In the genomic region with DNA sequence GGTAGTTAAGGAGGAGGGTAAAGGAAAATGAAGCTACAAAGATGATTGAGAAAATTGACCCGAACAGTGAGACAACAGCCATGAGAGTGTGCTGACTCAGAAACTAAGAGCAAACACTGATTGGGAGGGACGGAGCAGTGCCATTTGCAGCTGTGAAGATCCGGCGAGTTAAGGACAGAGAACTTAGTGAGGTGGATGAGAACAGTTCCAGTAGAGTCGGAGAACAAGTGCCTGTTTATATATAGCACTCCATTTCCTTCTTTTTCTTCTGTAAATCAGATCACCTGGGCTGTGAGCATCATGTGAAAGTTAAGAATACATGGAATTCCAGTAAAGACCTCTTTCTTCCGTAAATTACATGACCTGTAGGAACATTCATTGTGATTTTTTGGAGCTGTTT, we compare ENCODE assay signal across 17 cellular contexts.
A peak's percentile ranks its signal among the peaks of the same experiment; 100 is the strongest.
DNase-seq lines count a peak whose midpoint lies in the region; ATAC-seq and TF ChIP-seq lines count a peak whose summit lies in the region.
"Had no signal": no experiment of that assay in that cellular context is flagged by ENCODE, and none has a peak within 500 bp of the region (broad histone marks: within the 10 kb centered on the region; RNA-seq: fewer than 3 reads in every experiment).

No MANE protein-coding gene starts in this region.

- H3K79me2 ChIP-seq in PC-3 (ENCODE audit: low read length) = no peaks in the 10 kb centered on the region

- POLR2A ChIA-PET in PC-3 (lab: Charles Lee; ENCODE audit: unreplicated experiment) = no interaction called here

- intact Hi-C loops in PC-3 (cut with micrococcal nuclease) = no loop called here

- TF ChIP-seq CTCF in PC-3 (conservative IDR thresholded peaks at IDR 0.05; ENCODE audit: low read depth, low read length) (no peak), retinal pigment epithelial cell (conservative IDR thresholded peaks at IDR 0.05; ENCODE audit: low read depth, low read length) (no peak)

- no peak overlapping the region for H3K9ac ChIP-seq in PC-3 (ENCODE audit: low read length)
- H3K9ac ChIP-seq: BLaER1 had no signal

- H3K9me2 ChIP-seq in PC-3 (replicated peaks; ENCODE audit: low read length) = no peaks in the 10 kb centered on the region; the same call in 1 of the 2 replicates

- H3K4me3 ChIP-seq in PC-3 (ENCODE audit: low read length) (no peak overlapping the region), retinal pigment epithelial cell (ENCODE audit: low read length) (no peak overlapping the region)
- H3K4me3 ChIP-seq: BLaER1 had no signal

- no peaks in the 10 kb centered on the region for H3F3A ChIP-seq in PC-3 (ENCODE audit: low read length, unreplicated experiment)

- H3K27me3 ChIP-seq in PC-3 (ENCODE audit: low read length) = no peaks in the 10 kb centered on the region
- H3K27me3 ChIP-seq: BLaER1 had no signal

- H3K36me3 ChIP-seq in PC-3 (ENCODE audit: low read depth, low read length) = no peaks in the 10 kb centered on the region
- H3K36me3 ChIP-seq: BLaER1 had no signal

- peak overlapping the region; percentile 11; the same call in 1 of the 2 replicates for H2AFZ ChIP-seq in PC-3 (ENCODE audit: low read length)

- no peaks in the 10 kb centered on the region for H3K9me3 ChIP-seq in PC-3 (ENCODE audit: low read length)
- H3K9me3 ChIP-seq: BLaER1 had no signal

- ATAC-seq in PC-3 (no peak), GM21447 (IDR thresholded peaks at IDR 0.05; ENCODE audit: unreplicated experiment) (no peak)

- no TSS peak for BruUV-seq in PC-3 (replicated peaks; lab: Mats Ljungman, UMichigan)

- no peaks in the 10 kb centered on the region for H3K4me1 ChIP-seq in PC-3 (ENCODE audit: insufficient read depth, low read length)
- H3K4me1 ChIP-seq: BLaER1 had no signal

- no peak overlapping the region for H3K4me2 ChIP-seq in PC-3 (ENCODE audit: low read length)
- H3K4me2 ChIP-seq: BLaER1 had no signal

- in situ Hi-C loops in G401 (cut with HindIII; ENCODE audit: low sequenced_read_pairs) = no loop called here

- H3K27ac ChIP-seq in PC-3 (ENCODE audit: low read length) = no peak overlapping the region
- H3K27ac ChIP-seq: BLaER1 had no signal

- DNase-seq in NCI-H146 (lab: John Stamatoyannopoulos, UW) (peak; percentile 19), NCI-H146 treated with DMSO at 0.1 percent for 48 hours (lab: John Stamatoyannopoulos, UW; ENCODE audit: unreplicated experiment) (no peak), PC-3 (no peak), iPS DF 4.7 (ENCODE audit: extremely low read depth, low spot score) (peak; percentile 19), retinal pigment epithelial cell (ENCODE audit: low read depth) (peak; percentile 0), RPMI8226 (no peak), G401 (ENCODE audit: low spot score) (no peak)
- DNase-seq: 8988T; AML-193; CD8-positive, alpha-beta memory T cell; DMS 273 treated with DMSO at 0.1 percent for 48 hours; DMS79 treated with DMSO at 0.1 percent for 48 hours; GOT3; HCEC 1CT; HFFc6 had no signal

- H4K20me1 ChIP-seq in PC-3 (ENCODE audit: low read length) = no peaks in the 10 kb centered on the region
- H4K20me1 ChIP-seq: BLaER1 had no signal

- CTCF ChIA-PET in PC-3 (lab: Charles Lee) = no interaction called here

Comparison
In these comparisons a context has a peak if more than half of its experiments do, and no peak if none do; other contexts are left out.
1. DNase-seq: peak in NCI-H146 (single experiment), iPS DF 4.7 (single experiment) and retinal pigment epithelial cell (single experiment); none in NCI-H146 treated with DMSO at 0.1 percent for 48 hours (single experiment), PC-3 (single experiment), RPMI8226 (single experiment) and G401 (single experiment).